8 cellular contexts compared by ENCODE assay signal in the genomic region with DNA sequence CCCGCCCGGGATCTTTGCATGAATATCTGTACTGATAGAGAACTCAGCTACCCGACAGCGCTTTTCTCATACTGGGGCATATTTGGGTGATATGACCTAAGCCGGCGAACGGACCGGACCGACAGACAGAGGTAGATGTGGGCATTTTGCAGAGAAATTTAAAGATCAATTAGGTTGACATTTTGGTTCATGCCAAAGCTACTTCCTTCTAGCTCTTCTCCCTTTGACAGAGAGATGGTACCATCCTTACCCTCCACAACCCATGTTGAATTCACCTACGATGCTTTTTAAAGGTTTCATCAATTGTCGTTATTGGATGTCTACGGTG. TPM values are rescaled to one million over a fixed set of nuclear protein-coding genes. Genes with fewer than 3 reads are reported as not detected.
A peak's percentile ranks its signal among the peaks of the same experiment; 100 is the strongest.
DNase-seq lines count a peak whose midpoint lies in the region; ATAC-seq and TF ChIP-seq lines count a peak whose summit lies in the region.

No MANE protein-coding gene starts in this region.

- peaks cover 5% of the 10 kb centered on the region for H3K36me3 Mint-ChIP-seq in CD4-positive, CD25-positive, alpha-beta regulatory T cell
- H3K36me3 Mint-ChIP-seq in endodermal cell (ENCODE audit: low read depth) = no peaks in the 10 kb centered on the region

- H2AFZ ChIP-seq in neuron (ENCODE audit: low read depth, low read length) = peak overlapping the region; percentile 49

- TF ChIP-seq POLR2A in GM18505 (IDR thresholded peaks at IDR 0.05; ENCODE audit: borderline replicate concordance, extremely low read depth, insufficient read depth, insufficient read length) = no peak

- H3K27me3 Mint-ChIP-seq in CD4-positive, CD25-positive, alpha-beta regulatory T cell = no peaks in the 10 kb centered on the region
- peaks cover 23% of the 10 kb centered on the region for H3K27me3 Mint-ChIP-seq in endodermal cell (ENCODE audit: insufficient read depth)

- no peaks in the 10 kb centered on the region for H3K27me3 ChIP-seq in CD4-positive, CD25-positive, alpha-beta regulatory T cell (ENCODE audit: control insufficient read depth, insufficient read depth, low read length)
- H3K27me3 ChIP-seq in NT2/D1 (ENCODE audit: insufficient read depth, insufficient read length) = peaks cover 67% of the 10 kb centered on the region
- H3K27me3 ChIP-seq in endodermal cell (ENCODE audit: control insufficient read depth, insufficient read depth, low read length, poor library complexity, severe bottlenecking) = no peaks in the 10 kb centered on the region
- H3K27me3 ChIP-seq in neuron (ENCODE audit: insufficient read depth, low read length) = no peaks in the 10 kb centered on the region

- peaks cover 41% of the 10 kb centered on the region for H3K4me1 ChIP-seq in CD4-positive, CD25-positive, alpha-beta regulatory T cell (ENCODE audit: control insufficient read depth, insufficient read depth, low read length, poor library complexity, severe bottlenecking)
- H3K4me1 ChIP-seq in NT2/D1 (ENCODE audit: insufficient read depth, insufficient read length) (peaks cover 3% of the 10 kb centered on the region), endodermal cell (ENCODE audit: control insufficient read depth, insufficient read depth, low read length) (peaks cover 13% of the 10 kb centered on the region), neuron (ENCODE audit: insufficient read depth, low read length) (peaks cover 13% of the 10 kb centered on the region)

- TF ChIP-seq CTCF in endodermal cell (conservative IDR thresholded peaks at IDR 0.05) = no peak

- no peaks in the 10 kb centered on the region for H3K9me3 Mint-ChIP-seq in CD4-positive, CD25-positive, alpha-beta regulatory T cell
- no peaks in the 10 kb centered on the region for H3K9me3 Mint-ChIP-seq in endodermal cell

- no peak for DNase-seq in CD4-positive, CD25-positive, alpha-beta regulatory T cell
- DNase-seq in NT2/D1 (ENCODE audit: low read depth, low spot score) (no peak), endodermal cell (no peak), HuH-7.5 (ENCODE audit: low spot score) (no peak), RKO (ENCODE audit: low spot score) (no peak), NCI-H1048 (lab: John Stamatoyannopoulos, UW) (no peak)

- peak overlapping the region; percentile 84 for H3K27ac ChIP-seq in CD4-positive, CD25-positive, alpha-beta regulatory T cell (ENCODE audit: insufficient read depth, low read length, poor library complexity, severe bottlenecking)
- no peak overlapping the region for H3K27ac ChIP-seq in endodermal cell (ENCODE audit: low read depth, low read length)

- H3K4me3 Mint-ChIP-seq in CD4-positive, CD25-positive, alpha-beta regulatory T cell = peak overlapping the region in 1 of 4 donors; percentile 93
- peak overlapping the region; percentile 96 for H3K4me3 Mint-ChIP-seq in endodermal cell

- no peaks in the 10 kb centered on the region for H3K9me3 ChIP-seq in CD4-positive, CD25-positive, alpha-beta regulatory T cell (ENCODE audit: control insufficient read depth in 2 of 2, low read length in 2 of 2)
- H3K9me3 ChIP-seq in NT2/D1 (ENCODE audit: insufficient read depth, low read length) = no peaks in the 10 kb centered on the region
- no peaks in the 10 kb centered on the region for H3K9me3 ChIP-seq in endodermal cell (ENCODE audit: control insufficient read depth, low read length)
- H3K9me3 ChIP-seq in neuron (ENCODE audit: low read length) = no peaks in the 10 kb centered on the region

- no peak for ATAC-seq in CD4-positive, CD25-positive, alpha-beta regulatory T cell (ENCODE audit: low read depth in 2 of 2)
- no peak for ATAC-seq in GM18505 (IDR thresholded peaks at IDR 0.05; ENCODE audit: unreplicated experiment)

- WGBS in endodermal cell (ENCODE audit: insufficient coverage in 1 of 2, insufficient read length in 1 of 2), 2 experiments = 11 to 15% methylated on average over 12 of the region's 12 CpGs

- H3K27ac Mint-ChIP-seq in CD4-positive, CD25-positive, alpha-beta regulatory T cell = peak overlapping the region in 1 of 3 donors; percentile 92
- peak overlapping the region; percentile 93 for H3K27ac Mint-ChIP-seq in endodermal cell

- H3K4me3 ChIP-seq in CD4-positive, CD25-positive, alpha-beta regulatory T cell (ENCODE audit: low read depth, low read length) = peak overlapping the region; percentile 87
- H3K4me3 ChIP-seq in NT2/D1 (ENCODE audit: insufficient read length, low read depth) (peak overlapping the region; percentile 67), endodermal cell (ENCODE audit: low read length) (peak overlapping the region; percentile 89), neuron (ENCODE audit: low read length) (peak overlapping the region; percentile 75)

- peaks cover 9 to 39% (median 26%) of the 10 kb centered on the region in 4 donors for H3K4me1 Mint-ChIP-seq in CD4-positive, CD25-positive, alpha-beta regulatory T cell
- H3K4me1 Mint-ChIP-seq in endodermal cell = peaks cover 17% of the 10 kb centered on the region

- peaks cover 18% of the 10 kb centered on the region for H3K36me3 ChIP-seq in CD4-positive, CD25-positive, alpha-beta regulatory T cell (ENCODE audit: control insufficient read depth, insufficient read depth, low read length)
- H3K36me3 ChIP-seq in NT2/D1 (ENCODE audit: insufficient read depth, insufficient read length, low read length) (peaks cover 9% of the 10 kb centered on the region), endodermal cell (ENCODE audit: control insufficient read depth, insufficient read depth, low read length) (peaks cover 16% of the 10 kb centered on the region), neuron (ENCODE audit: insufficient read depth, low read length) (peaks cover 20% of the 10 kb centered on the region)

- peak overlapping the region; percentile 63 for H3K9ac ChIP-seq in NT2/D1 (ENCODE audit: insufficient read length, low read depth)
- H3K9ac ChIP-seq in endodermal cell (ENCODE audit: extremely low read depth, low read length, poor library complexity, severe bottlenecking) = peak overlapping the region; percentile 27

RNA-seq across cellular contexts. Expression of a gene that starts 0.5 kb away (rescaled TPM):
- 6.8 TPM for total RNA-seq in CD4-positive, CD25-positive, alpha-beta regulatory T cell
- 10 to 100 TPM; 30.7 to 41.6 (median 35.1) TPM for polyA plus RNA-seq in CD4-positive, CD25-positive, alpha-beta regulatory T cell
- 10 to 100 TPM in 1 of 2 donors, 1 to 10 TPM in 1; 8.4 to 12.5 TPM for total RNA-seq in endodermal cell
- polyA plus RNA-seq in endodermal cell (2013, experiment 1 of 2) = 24.5 TPM
- 21.3 TPM for polyA plus RNA-seq in endodermal cell (2013, experiment 2 of 2)

RNA-seq across cellular contexts. Expression of a gene that starts 0.7 kb away (rescaled TPM):
- 40.5 TPM for total RNA-seq in CD4-positive, CD25-positive, alpha-beta regulatory T cell
- 10 to 100 TPM in 3 of 4 donors, 1 to 10 TPM in 1; 8.9 to 13.8 (median 11.1) TPM for polyA plus RNA-seq in CD4-positive, CD25-positive, alpha-beta regulatory T cell
- 10 to 100 TPM; 12.4 to 14.5 TPM for total RNA-seq in endodermal cell
- 18.5 TPM for polyA plus RNA-seq in endodermal cell (2013, experiment 1 of 2)
- 19.7 TPM for polyA plus RNA-seq in endodermal cell (2013, experiment 2 of 2)
